8 cellular contexts compared by ENCODE assay signal in the genomic region with DNA sequence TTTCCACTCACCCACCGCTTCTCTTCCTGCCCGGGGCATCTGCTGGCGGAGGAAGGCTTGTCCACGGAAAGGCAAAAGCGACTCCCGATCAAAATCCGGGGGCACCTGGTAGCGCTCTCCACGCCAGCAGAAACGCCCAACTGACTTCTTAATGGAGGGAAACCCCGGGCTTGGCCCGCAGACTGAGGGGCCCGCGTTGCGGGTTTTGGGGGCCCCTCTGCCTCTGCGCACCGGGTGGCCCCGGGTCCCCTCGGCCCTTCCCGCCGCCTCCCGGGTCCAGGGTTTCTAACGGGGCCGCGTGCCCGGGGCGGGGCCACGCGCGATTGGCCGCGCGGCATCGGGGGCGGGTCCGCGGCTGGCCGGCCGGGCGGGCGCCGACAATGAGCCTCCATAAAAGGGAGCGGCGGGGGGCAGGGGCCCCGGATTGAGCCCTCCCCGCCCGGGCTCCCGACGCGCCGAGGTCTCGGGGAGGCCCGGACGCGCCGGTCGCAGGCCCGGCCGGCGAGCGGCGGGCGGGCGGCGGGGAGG. TPM values are rescaled to one million over a fixed set of nuclear protein-coding genes. Genes with fewer than 3 reads are reported as not detected.
DNase-seq lines count a peak whose midpoint lies in the region; ATAC-seq and TF ChIP-seq lines count a peak whose summit lies in the region.

Gene SPINDOC (plus strand): TSS at position 422 of the 528 bp plus-strand sequence. CDS start 231 bp downstream, outside the sequence.

- no peaks in the 10 kb centered on the region for H3K27me3 Mint-ChIP-seq in T-helper 2 cell treated with Interferon-gamma antibody and Interleukin-4, amounts not matched to agents 5 μg/mL and 100 μg/mL, for 36 hours (ENCODE audit: low read depth)

- TF ChIP-seq CTCF in GM13976 (IDR thresholded peaks at IDR 0.05; ENCODE audit: borderline replicate concordance, control extremely low read depth, extremely low read depth, insufficient read depth, missing control alignments) (no peak), ascending aorta (IDR thresholded peaks at IDR 0.05) (no peak), uterus (IDR thresholded peaks at IDR 0.05) (no peak)

- peaks cover 8 to 13% of the 10 kb centered on the region in 2 donors for H3K36me3 ChIP-seq in ascending aorta
- no peaks in the 10 kb centered on the region for H3K36me3 ChIP-seq in uterus

- H3K27ac ChIP-seq in ascending aorta = peak within 1 kb of the TSS; percentile 71 to 80
- peak within 1 kb of the TSS; percentile 51 for H3K27ac ChIP-seq in right cardiac atrium (ENCODE audit: low read length)
- H3K27ac ChIP-seq in uterus = peak within 1 kb of the TSS; percentile 79 to 86

- H3K4me3 ChIP-seq in ascending aorta (peak within 1 kb of the TSS; percentile 95), right cardiac atrium (ENCODE audit: low read length) (peak within 1 kb of the TSS; percentile 89), uterus (peak within 1 kb of the TSS; percentile 89 to 95)

- H3K9me3 ChIP-seq in ascending aorta = no peaks in the 10 kb centered on the region
- H3K9me3 ChIP-seq in right cardiac atrium (ENCODE audit: control insufficient read depth, low read length) = no peaks in the 10 kb centered on the region
- H3K9me3 ChIP-seq in uterus = no peaks in the 10 kb centered on the region

- DNase-seq in GM13976 (ENCODE audit: low spot score) (peak; percentile 97), NCI-H128 (lab: John Stamatoyannopoulos, UW; ENCODE audit: unreplicated experiment) (peak; percentile 66), ascending aorta (ENCODE audit: low spot score in 2 of 2) (peak; percentile 28 to 88), right cardiac atrium (peak; percentile 83 to 94 (median 93)), pulmonary artery endothelial cell (ENCODE audit: low read depth, low spot score) (no peak), uterus (peak; percentile 75 to 79)
- DNase-seq in T-helper 2 cell treated with Interferon-gamma antibody and Interleukin-4, amounts not matched to agents 5 μg/mL and 100 μg/mL, for 36 hours (ENCODE audit: low spot score) = peak; percentile 84

- H3K4me1 ChIP-seq in ascending aorta (peaks cover 3 to 15% of the 10 kb centered on the region in 2 donors), right cardiac atrium (ENCODE audit: control insufficient read depth, insufficient read depth, low read length) (no peaks in the 10 kb centered on the region), uterus (no peaks in the 10 kb centered on the region)

- intact Hi-C loops in ascending aorta (cut with DNase I) = loop anchor here (1.0 to 10.0 kb wide), 3 partner anchors 25 to 138 kb away; partner anchors contain the start of gene ATL3
- intact Hi-C loops in right cardiac atrium (cut with DNase I) = loop anchor here in 1 of 4 donors (5.0 kb wide), 1 partner anchor 46 kb away; the partner anchor contains the start of gene ZFTA
- intact Hi-C loops in uterus (cut with DNase I; ENCODE audit: low total_unique reads) = no loop called here

- H3K4me1 Mint-ChIP-seq in T-helper 2 cell treated with Interferon-gamma antibody and Interleukin-4, amounts not matched to agents 5 μg/mL and 100 μg/mL, for 36 hours (ENCODE audit: low read depth) = peaks cover 21% of the 10 kb centered on the region

- H3K27me3 ChIP-seq in ascending aorta (no peaks in the 10 kb centered on the region), right cardiac atrium (ENCODE audit: control insufficient read depth, insufficient read depth) (no peaks in the 10 kb centered on the region), uterus (no peaks in the 10 kb centered on the region)

- ATAC-seq in HG02678 (IDR thresholded peaks at IDR 0.05; ENCODE audit: unreplicated experiment) (peak; percentile 89), right cardiac atrium (peak; percentile 94 to 95)

- H3K36me3 Mint-ChIP-seq in T-helper 2 cell treated with Interferon-gamma antibody and Interleukin-4, amounts not matched to agents 5 μg/mL and 100 μg/mL, for 36 hours (ENCODE audit: low read depth) = peaks cover 21% of the 10 kb centered on the region

- H3K9me3 Mint-ChIP-seq in T-helper 2 cell treated with Interferon-gamma antibody and Interleukin-4, amounts not matched to agents 5 μg/mL and 100 μg/mL, for 36 hours = no peaks in the 10 kb centered on the region

- peak within 1 kb of the TSS; percentile 70 for H3K27ac Mint-ChIP-seq in T-helper 2 cell treated with Interferon-gamma antibody and Interleukin-4, amounts not matched to agents 5 μg/mL and 100 μg/mL, for 36 hours

- WGBS in right cardiac atrium = under 1% methylated on average over 63 of the region's 65 CpGs

- TF ChIP-seq POLR2A in uterus (IDR thresholded peaks at IDR 0.05) = peak in 1 of 2 donors; percentile 58

- H3K4me3 Mint-ChIP-seq in T-helper 2 cell treated with Interferon-gamma antibody and Interleukin-4, amounts not matched to agents 5 μg/mL and 100 μg/mL, for 36 hours = peak within 1 kb of the TSS; percentile 86

- in situ Hi-C loops in GM13976 (cut with MboI; ENCODE audit: low sequenced_read_pairs, unreplicated experiment) = no loop called here

RNA-seq across cellular contexts. Expression of gene SPINDOC, which starts in this region (rescaled TPM):
- total RNA-seq in ascending aorta = 5.0 TPM
- total RNA-seq in right cardiac atrium = 10 to 100 TPM; 12.8 to 18.8 (median 17.4) TPM
- 13.6 TPM for polyA plus RNA-seq in right cardiac atrium
- 17.1 and 29.0 TPM in 2 replicates for total RNA-seq in pulmonary artery endothelial cell
- total RNA-seq in uterus = 10 to 100 TPM in 2 of 4 donors, 1 to 10 TPM in 2; 1.3 to 28.7 (median 10.6) TPM
